8 cellular contexts compared by ENCODE assay signal in genomic region chr2:230957756-230958391, GRCh38. TPM values are rescaled to one million over a fixed set of nuclear protein-coding genes. Genes with fewer than 3 reads are reported as not detected.
DNase-seq lines count a peak whose midpoint lies in the region; ATAC-seq, FAIRE-seq and TF ChIP-seq lines count a peak whose summit lies in the region.

No MANE protein-coding gene starts in this region.

- H2AFZ ChIP-seq in endothelial cell of umbilical vein (ENCODE audit: low read depth, low read length) (peak overlapping the region; percentile 20), parathyroid adenoma (peak overlapping the region; percentile 59)

- no peaks in the 10 kb centered on the region for H3K9me1 ChIP-seq in endothelial cell of umbilical vein (replicated peaks; ENCODE audit: control insufficient read depth, extremely low read depth, insufficient read depth, low read length)

- H3K9me3 ChIP-seq in DOHH2 (ENCODE audit: control insufficient read depth, insufficient read depth, low read length) (no peaks in the 10 kb centered on the region), Panc1 (ENCODE audit: control insufficient read depth, insufficient read depth, low read depth, low read length) (no peaks in the 10 kb centered on the region), endothelial cell of umbilical vein (replicated peaks; ENCODE audit: control insufficient read depth, insufficient read depth, low read length) (no peaks in the 10 kb centered on the region), parathyroid adenoma (ENCODE audit: control insufficient read depth, low read length) (no peaks in the 10 kb centered on the region)

- H3K4me3 ChIP-seq in DOHH2 (ENCODE audit: low read length), result peak overlapping the region; percentile 54
- peak overlapping the region; percentile 34 to 46 for H3K4me3 ChIP-seq in Panc1 (ENCODE audit: low read depth in 2 of 2, low read length in 2 of 2)
- no peak overlapping the region for H3K4me3 ChIP-seq in endothelial cell of umbilical vein (replicated peaks in 1 of 3; ENCODE audit: insufficient read depth in 1 of 3, low read depth in 1 of 3, low read length in 3 of 3)
- H3K4me3 ChIP-seq in parathyroid adenoma (ENCODE audit: low read depth, low read length), result peak overlapping the region; percentile 41

- no peaks in the 10 kb centered on the region for H3K79me2 ChIP-seq in DOHH2 (ENCODE audit: control insufficient read depth, low read length)
- H3K79me2 ChIP-seq in endothelial cell of umbilical vein (ENCODE audit: control insufficient read depth, insufficient read depth, low read length), result no peaks in the 10 kb centered on the region
- H3K79me2 ChIP-seq in parathyroid adenoma, result no peaks in the 10 kb centered on the region

- no peaks in the 10 kb centered on the region for H4K20me1 ChIP-seq in DOHH2 (ENCODE audit: control insufficient read depth, insufficient read depth, low read depth, low read length)
- no peaks in the 10 kb centered on the region for H4K20me1 ChIP-seq in endothelial cell of umbilical vein (replicated peaks; ENCODE audit: control insufficient read depth, extremely low read depth, insufficient read depth, low read length)

- H3F3A ChIP-seq in DOHH2 (ENCODE audit: control insufficient read depth, insufficient read depth), result no peaks in the 10 kb centered on the region

- dilution Hi-C loops in endothelial cell of umbilical vein (cut with MboI; ENCODE audit: extremely low pct_ligation_motif_present, low sequenced_read_pairs), result no loop called here

- H3K4me2 ChIP-seq in DOHH2 (ENCODE audit: low read length) (peak overlapping the region; percentile 77), endothelial cell of umbilical vein (ENCODE audit: insufficient read depth, low read length) (peak overlapping the region; percentile 38), parathyroid adenoma (ENCODE audit: low read length) (peak overlapping the region; percentile 78)

- no peak for TF ChIP-seq POLR2A in endothelial cell of umbilical vein (IDR thresholded peaks at IDR 0.05; ENCODE audit: low read depth, low read length)

- H3K27me3 ChIP-seq in DOHH2 (ENCODE audit: control insufficient read depth, low read length) (peaks cover 65% of the 10 kb centered on the region), Panc1 (ENCODE audit: control insufficient read depth, insufficient read depth, low read length) (peaks cover 21% of the 10 kb centered on the region), endothelial cell of umbilical vein (ENCODE audit: control insufficient read depth in 2 of 2, insufficient read depth in 2 of 2, low read length in 2 of 2) (peaks cover 21 to 43% of the 10 kb centered on the region in 2 experiments), parathyroid adenoma (ENCODE audit: control insufficient read depth, insufficient read depth, low read length) (no peaks in the 10 kb centered on the region)

- POLR2A ChIA-PET in Panc1 (lab: Charles Lee) (no interaction called here), endothelial cell of umbilical vein (lab: Charles Lee) (no interaction called here)

- H3K27ac ChIP-seq in DOHH2 (ENCODE audit: low read depth, low read length) (no peak overlapping the region), Panc1 (ENCODE audit: low read length) (no peak overlapping the region), endothelial cell of umbilical vein (ENCODE audit: insufficient read depth, low read depth, low read length) (no peak overlapping the region), parathyroid adenoma (no peak overlapping the region)

- BruUV-seq in Panc1 (replicated peaks; lab: Mats Ljungman, UMichigan) (no TSS peak), endothelial cell of umbilical vein (replicated peaks; lab: Mats Ljungman, UMichigan) (no TSS peak)

- H3K36me3 ChIP-seq in DOHH2 (ENCODE audit: control insufficient read depth, low read length) (no peaks in the 10 kb centered on the region), Panc1 (ENCODE audit: control insufficient read depth, insufficient read depth, low read length) (no peaks in the 10 kb centered on the region), endothelial cell of umbilical vein (ENCODE audit: control insufficient read depth in 2 of 2, extremely low read depth in 1 of 2, insufficient read depth in 2 of 2, low read length in 2 of 2) (no peaks in the 10 kb centered on the region), parathyroid adenoma (ENCODE audit: control insufficient read depth, insufficient read depth, low read length) (no peaks in the 10 kb centered on the region)

- H3K9me2 ChIP-seq in DOHH2 (replicated peaks; ENCODE audit: control insufficient read depth, low read length), result no peaks in the 10 kb centered on the region

- ATAC-seq in Panc1 (no peak), GM19395 (IDR thresholded peaks at IDR 0.05; ENCODE audit: unreplicated experiment) (no peak)

- FAIRE-seq in endothelial cell of umbilical vein (lab: Jason Lieb, UNC), result no peak

- DNase-seq in Panc1 (ENCODE audit: low read depth, low spot score) (no peak), endothelial cell of umbilical vein (ENCODE audit: low read depth, low spot score) (no peak), SIG-M5 treated with dmso at 0.1 percent for 504 hours (lab: John Stamatoyannopoulos, UW; ENCODE audit: unreplicated experiment) (no peak), COLO668 (lab: John Stamatoyannopoulos, UW; ENCODE audit: unreplicated experiment) (no peak), LoVo (ENCODE audit: low spot score) (no peak)

- CTCF ChIA-PET in Panc1 (lab: Charles Lee), result no interaction called here
- CTCF ChIA-PET in endothelial cell of umbilical vein (lab: Charles Lee), result no interaction called here

- in situ Hi-C loops in Panc1 (cut with HindIII; ENCODE audit: low pct_unique_long_range_greater_than_20kb, low sequenced_read_pairs), result no loop called here

- H3K9ac ChIP-seq in endothelial cell of umbilical vein (replicated peaks; ENCODE audit: extremely low read depth, insufficient read depth, low read length) (no peak overlapping the region), parathyroid adenoma (no peak overlapping the region)

- TF ChIP-seq CTCF in DOHH2 (IDR thresholded peaks at IDR 0.05; ENCODE audit: low read depth, low read length, poor library complexity, severe bottlenecking) (no peak), Panc1 (IDR thresholded peaks at IDR 0.05) (no peak), endothelial cell of umbilical vein (IDR thresholded peaks at IDR 0.05; ENCODE audit: extremely low read depth in 1 of 2, insufficient read depth in 1 of 2, low read depth in 1 of 2, low read length in 2 of 2) (no peak), parathyroid adenoma (IDR thresholded peaks at IDR 0.05) (no peak)

- intact Hi-C loops in Panc1 (cut with micrococcal nuclease; ENCODE audit: unreplicated experiment) (no loop called here), endothelial cell of umbilical vein (cut with micrococcal nuclease) (no loop called here)

- peaks cover 18% of the 10 kb centered on the region for H3K4me1 ChIP-seq in DOHH2 (ENCODE audit: control insufficient read depth, low read length)
- no peaks in the 10 kb centered on the region for H3K4me1 ChIP-seq in Panc1 (ENCODE audit: control insufficient read depth, insufficient read depth, low read length)
- H3K4me1 ChIP-seq in endothelial cell of umbilical vein (ENCODE audit: control insufficient read depth, extremely low read depth, insufficient read depth, low read length), result no peaks in the 10 kb centered on the region
- H3K4me1 ChIP-seq in parathyroid adenoma, result no peaks in the 10 kb centered on the region

TF ChIP-seq in endothelial cell of umbilical vein, 7 proteins besides CTCF, POLR2A, EP300 and RAD21:
- TF ChIP-seq MYC (IDR thresholded peaks at IDR 0.05; ENCODE audit: low read depth, low read length) (no peak), JUN (IDR thresholded peaks at IDR 0.05; ENCODE audit: borderline replicate concordance, insufficient read depth, insufficient read length, low read depth) (no peak), MAX (IDR thresholded peaks at IDR 0.05; ENCODE audit: insufficient read depth, insufficient read length) (no peak), GATA2 (IDR thresholded peaks at IDR 0.05; ENCODE audit: insufficient read depth, insufficient read length, low read depth, low read length) (no peak), FOS (IDR thresholded peaks at IDR 0.05; ENCODE audit: borderline replicate concordance, insufficient read depth, low read length) (no peak), EZH2 (IDR thresholded peaks at IDR 0.05; ENCODE audit: borderline replicate concordance, low read depth, low read length, severe bottlenecking) (no peak), POLR2AphosphoS5 (IDR thresholded peaks at IDR 0.05; ENCODE audit: insufficient read depth, low read depth, low read length) (no peak)

RNA-seq across cellular contexts. Expression of gene GPR55, which starts 32.8 kb away (rescaled TPM):
- 0.08 TPM for total RNA-seq in Panc1 (2021; ENCODE audit: unreplicated experiment)
- polyA plus RNA-seq in Panc1 (2012; ENCODE audit: insufficient read length), result not detected
- total RNA-seq in endothelial cell of umbilical vein, result not detected in 2 replicates
- not detected in 2 replicates for polyA plus RNA-seq in endothelial cell of umbilical vein
- not detected in 2 replicates for polyA plus RNA-seq in endothelial cell of umbilical vein (2011; cell fraction: cytosol; rRNA removed)
- not detected in 2 replicates for polyA plus RNA-seq in endothelial cell of umbilical vein (2011; cell fraction: nucleus; rRNA removed)
- polyA plus RNA-seq in endothelial cell of umbilical vein (2012), result not detected in 2 replicates
- not detected in 2 replicates for polyA minus RNA-seq in endothelial cell of umbilical vein
- polyA minus RNA-seq in endothelial cell of umbilical vein (2011; cell fraction: cytosol; rRNA and poly(A)+ RNA removed), result not detected
- not detected in 2 replicates for polyA minus RNA-seq in endothelial cell of umbilical vein (2011; cell fraction: nucleus; rRNA and poly(A)+ RNA removed)

RNA-seq across cellular contexts. Expression of gene SPATA3, which starts 38.0 kb away (rescaled TPM):
- total RNA-seq in Panc1 (2021; ENCODE audit: unreplicated experiment) (not detected), endothelial cell of umbilical vein (not detected in 2 replicates)
- not detected for polyA plus RNA-seq in Panc1 (2012; ENCODE audit: insufficient read length)
- not detected in 2 replicates for polyA plus RNA-seq in endothelial cell of umbilical vein
- polyA plus RNA-seq in endothelial cell of umbilical vein (2011; cell fraction: cytosol; rRNA removed), result not detected in 2 replicates
- not detected in 2 replicates for polyA plus RNA-seq in endothelial cell of umbilical vein (2011; cell fraction: nucleus; rRNA removed)
- polyA plus RNA-seq in endothelial cell of umbilical vein (2012), result not detected in 2 replicates
- not detected in 2 replicates for polyA minus RNA-seq in endothelial cell of umbilical vein
- not detected for polyA minus RNA-seq in endothelial cell of umbilical vein (2011; cell fraction: cytosol; rRNA and poly(A)+ RNA removed)
- polyA minus RNA-seq in endothelial cell of umbilical vein (2011; cell fraction: nucleus; rRNA and poly(A)+ RNA removed), result not detected in 2 replicates

Comparison
In these comparisons a context has a peak if more than half of its experiments do, and no peak if none do; other contexts are left out.
1. H3K4me3 ChIP-seq: peak in DOHH2 (single experiment), Panc1 (2 of 2) and parathyroid adenoma (single experiment); none in endothelial cell of umbilical vein (0 of 3).
2. Peak in every context shown above with its lines, with median percentiles within 50 percentile points of each other: H3K4me2 ChIP-seq.